In genomic region chr11:61329871-61330270, GRCh38 we compare ENCODE assay signal across 25 cellular contexts. TPM values are rescaled to one million over a fixed set of nuclear protein-coding genes. Genes with fewer than 3 reads are reported as not detected.
A peak's percentile ranks its signal among the peaks of the same experiment; 100 is the strongest.
DNase-seq lines count a peak whose midpoint lies in the region; ATAC-seq and TF ChIP-seq lines count a peak whose summit lies in the region.
"Had no signal": no experiment of that assay in that cellular context is flagged by ENCODE, and none has a peak within 500 bp of the region (broad histone marks: within the 10 kb centered on the region; RNA-seq: fewer than 3 reads in every experiment).

No MANE protein-coding gene starts in this region.

- no peak for DNase-seq in activated naive CD4-positive, alpha-beta T cell (lab: John Stamatoyannopoulos, UW)
- DNase-seq in neural crest cell (ENCODE audit: low read depth, low spot score) (no peak), type B pancreatic cell (ENCODE audit: extremely low spot score, unreplicated experiment) (no peak), NCI-H2171 (lab: John Stamatoyannopoulos, UW) (no peak)
- DNase-seq: activated CD4-positive, alpha-beta T cell treated with anti-CD3 and anti-CD28 coated beads, Interleukin-2, amount 50 U/mL, for 1 hour; activated CD4-positive, CD25-positive, alpha-beta regulatory T cell; activated naive CD4-positive, alpha-beta T cell treated with anti-CD3 and anti-CD28 coated beads, Interleukin-2, amount 10 ng/mL, durations not matched to agents 7 days and 5 days; amygdala; brain microvascular endothelial cell; DMS79 treated with DMSO at 0.1 percent for 48 hours; effector CD4-positive, alpha-beta T cell; left lung; NCI-H1105; NCI-H1930; NCI-H524 treated with DMSO at 0.1 percent for 48 hours; NK-92 treated with Interleukin-12 subunit alpha and Interleukin-12 subunit beta, amount 100 ng/mL, for 24 hours; nucleus accumbens; PC-3; stimulated activated naive CD8-positive, alpha-beta T cell treated with anti-CD3 and anti-CD28 coated beads, Interleukin-15, Interleukin-2, amounts not matched to agents 100 U/mL and 50 U/mL, for 24 hours had no signal

- TF ChIP-seq CTCF in neural crest cell (conservative IDR thresholded peaks at IDR 0.05): no peak
- TF ChIP-seq CTCF in type B pancreatic cell (conservative IDR thresholded peaks at IDR 0.05): no peak

- H3K27ac Mint-ChIP-seq in activated naive CD4-positive, alpha-beta T cell treated with anti-CD3 and anti-CD28 coated beads, Interleukin-2, amount 50 U/mL, for 24 hours: no peak overlapping the region
- H3K27ac Mint-ChIP-seq in activated T-helper 17 cell treated with anti-CD3 and anti-CD28 coated beads, Interleukin-2, amount 50 U/mL, for 72 hours: peak overlapping the region; percentile 99
- H3K27ac Mint-ChIP-seq in neural crest cell (ENCODE audit: unreplicated experiment): peak overlapping the region; percentile 2
- peak overlapping the region; percentile 36 for H3K27ac Mint-ChIP-seq in type B pancreatic cell
- H3K27ac Mint-ChIP-seq: activated T-helper 1 cell treated with anti-CD3 and anti-CD28 coated beads, Interleukin-12 subunit alpha, Interleukin-12 subunit beta, Interleukin-2, Interleukin-4 antibody, amounts not matched to agents 30 ng/mL and 10 ng/mL and 1 ng/mL, durations not matched to agents 14 hours and 24 hours and 36 hours had no signal

- ATAC-seq in activated T-helper 17 cell treated with anti-CD3 and anti-CD28 coated beads, Interleukin-2, amount 50 U/mL, for 72 hours (replicated peaks): no peak
- ATAC-seq in HG03135 (IDR thresholded peaks at IDR 0.05; ENCODE audit: unreplicated experiment) (no peak), GM19463 (IDR thresholded peaks at IDR 0.05; ENCODE audit: unreplicated experiment) (no peak)
- ATAC-seq: A549; left lung; PC-3; stimulated activated naive CD8-positive, alpha-beta T cell treated with anti-CD3 and anti-CD28 coated beads, Interleukin-15, Interleukin-2, amounts not matched to agents 100 U/mL and 50 U/mL, for 24 hours had no signal

- peak overlapping the region; percentile 63 for H3K4me3 Mint-ChIP-seq in activated naive CD4-positive, alpha-beta T cell treated with anti-CD3 and anti-CD28 coated beads, Interleukin-2, amount 50 U/mL, for 24 hours
- H3K4me3 Mint-ChIP-seq in activated T-helper 17 cell treated with anti-CD3 and anti-CD28 coated beads, Interleukin-2, amount 50 U/mL, for 72 hours: peak overlapping the region; percentile 98
- H3K4me3 Mint-ChIP-seq in neural crest cell (peak overlapping the region; percentile 36), type B pancreatic cell (peak overlapping the region; percentile 53)
- H3K4me3 Mint-ChIP-seq: activated naive CD4-positive, alpha-beta T cell treated with anti-CD3 and anti-CD28 coated beads, Interleukin-2, amount 10 ng/mL, durations not matched to agents 7 days and 5 days had no signal

- no peaks in the 10 kb centered on the region for H3K27me3 Mint-ChIP-seq in activated naive CD4-positive, alpha-beta T cell treated with anti-CD3 and anti-CD28 coated beads, Interleukin-2, amount 50 U/mL, for 24 hours
- H3K27me3 Mint-ChIP-seq in activated T-helper 17 cell treated with anti-CD3 and anti-CD28 coated beads, Interleukin-2, amount 50 U/mL, for 72 hours: no peaks in the 10 kb centered on the region
- no peaks in the 10 kb centered on the region for H3K27me3 Mint-ChIP-seq in neural crest cell (ENCODE audit: low read depth)
- H3K27me3 Mint-ChIP-seq in type B pancreatic cell: no peaks in the 10 kb centered on the region
- H3K27me3 Mint-ChIP-seq: activated naive CD4-positive, alpha-beta T cell treated with anti-CD3 and anti-CD28 coated beads, Interleukin-2, amount 10 ng/mL, durations not matched to agents 7 days and 5 days had no signal

- peaks cover 23% of the 10 kb centered on the region for H3K36me3 Mint-ChIP-seq in activated naive CD4-positive, alpha-beta T cell treated with anti-CD3 and anti-CD28 coated beads, Interleukin-2, amount 50 U/mL, for 24 hours
- peaks cover 89% of the 10 kb centered on the region for H3K36me3 Mint-ChIP-seq in activated T-helper 17 cell treated with anti-CD3 and anti-CD28 coated beads, Interleukin-2, amount 50 U/mL, for 72 hours (ENCODE audit: low read depth)
- H3K36me3 Mint-ChIP-seq in neural crest cell (ENCODE audit: low read depth): peaks cover 8% of the 10 kb centered on the region
- H3K36me3 Mint-ChIP-seq in type B pancreatic cell: peaks cover 30% of the 10 kb centered on the region

- peaks cover 55% of the 10 kb centered on the region for H3K4me1 Mint-ChIP-seq in activated naive CD4-positive, alpha-beta T cell treated with anti-CD3 and anti-CD28 coated beads, Interleukin-2, amount 50 U/mL, for 24 hours
- H3K4me1 Mint-ChIP-seq in activated T-helper 17 cell treated with anti-CD3 and anti-CD28 coated beads, Interleukin-2, amount 50 U/mL, for 72 hours: peaks cover 38% of the 10 kb centered on the region
- H3K4me1 Mint-ChIP-seq in neural crest cell (peaks cover 30% of the 10 kb centered on the region), type B pancreatic cell (ENCODE audit: unreplicated experiment) (peaks cover 30% of the 10 kb centered on the region)

- H3K9me3 Mint-ChIP-seq in activated naive CD4-positive, alpha-beta T cell treated with anti-CD3 and anti-CD28 coated beads, Interleukin-2, amount 50 U/mL, for 24 hours: no peaks in the 10 kb centered on the region
- H3K9me3 Mint-ChIP-seq in activated T-helper 17 cell treated with anti-CD3 and anti-CD28 coated beads, Interleukin-2, amount 50 U/mL, for 72 hours: no peaks in the 10 kb centered on the region
- no peaks in the 10 kb centered on the region for H3K9me3 Mint-ChIP-seq in neural crest cell
- H3K9me3 Mint-ChIP-seq in type B pancreatic cell: no peaks in the 10 kb centered on the region
- H3K9me3 Mint-ChIP-seq: activated naive CD4-positive, alpha-beta T cell treated with anti-CD3 and anti-CD28 coated beads, Interleukin-2, amount 10 ng/mL, durations not matched to agents 7 days and 5 days; activated T-helper 1 cell treated with anti-CD3 and anti-CD28 coated beads, Interleukin-12 subunit alpha, Interleukin-12 subunit beta, Interleukin-2, Interleukin-4 antibody, amounts not matched to agents 30 ng/mL and 10 ng/mL and 1 ng/mL, durations not matched to agents 14 hours and 24 hours and 36 hours had no signal

RNA-seq across cellular contexts. Expression of gene DDB1, which starts 3.0 kb away (rescaled TPM):
- 100 to 1,000 TPM; 211 to 344 TPM for total RNA-seq in activated T-helper 17 cell treated with anti-CD3 and anti-CD28 coated beads, Interleukin-2, amount 50 U/mL, for 72 hours
- 315 and 329 TPM in 2 replicates for total RNA-seq in neural crest cell
- total RNA-seq in type B pancreatic cell (ENCODE audit: low replicate concordance): 234 and 279 TPM in 2 replicates

RNA-seq across cellular contexts. Expression of gene TKFC, which starts 3.2 kb away (rescaled TPM):
- 10 to 100 TPM; 32.6 to 32.9 TPM for total RNA-seq in activated T-helper 17 cell treated with anti-CD3 and anti-CD28 coated beads, Interleukin-2, amount 50 U/mL, for 72 hours
- total RNA-seq in neural crest cell (46.9 and 53.9 TPM in 2 replicates), type B pancreatic cell (ENCODE audit: low replicate concordance) (66.9 and 72.6 TPM in 2 replicates)

RNA-seq across cellular contexts. Expression of gene CYB561A3, which starts 31.8 kb away (rescaled TPM):
- 10 to 100 TPM; 46.5 to 62.3 TPM for total RNA-seq in activated T-helper 17 cell treated with anti-CD3 and anti-CD28 coated beads, Interleukin-2, amount 50 U/mL, for 72 hours
- total RNA-seq in neural crest cell (28.1 and 28.9 TPM in 2 replicates), type B pancreatic cell (ENCODE audit: low replicate concordance) (34.9 and 35.0 TPM in 2 replicates)

RNA-seq across cellular contexts. Expression of gene TMEM138, which starts 32.3 kb away (rescaled TPM):
- 10 to 100 TPM; 30.6 to 47.9 TPM for total RNA-seq in activated T-helper 17 cell treated with anti-CD3 and anti-CD28 coated beads, Interleukin-2, amount 50 U/mL, for 72 hours
- total RNA-seq in neural crest cell (47.8 and 52.6 TPM in 2 replicates), type B pancreatic cell (ENCODE audit: low replicate concordance) (35.3 and 54.5 TPM in 2 replicates)

RNA-seq across cellular contexts. Expression of gene VWCE, which starts 34.8 kb away (rescaled TPM):
- 10 to 100 TPM in 1 of 2 donors, 1 to 10 TPM in 1; 8.6 to 11.1 TPM for total RNA-seq in activated T-helper 17 cell treated with anti-CD3 and anti-CD28 coated beads, Interleukin-2, amount 50 U/mL, for 72 hours
- total RNA-seq in neural crest cell (42.0 and 42.1 TPM in 2 replicates), type B pancreatic cell (ENCODE audit: low replicate concordance) (5.4 and 20.0 TPM in 2 replicates)

Comparison
In these comparisons a context has a peak if more than half of its experiments do, and no peak if none do; other contexts are left out.
1. H3K4me3 Mint-ChIP-seq: peak in every context shown above with its lines; median percentile 98 in activated T-helper 17 cell treated with anti-CD3 and anti-CD28 coated beads, Interleukin-2, amount 50 U/mL, for 72 hours; 63 in activated naive CD4-positive, alpha-beta T cell treated with anti-CD3 and anti-CD28 coated beads, Interleukin-2, amount 50 U/mL, for 24 hours; 53 in type B pancreatic cell; 36 in neural crest cell.